ENCODE assay signal across 12 cellular contexts in genomic region chr11:74720596-74721478, GRCh38. TPM values are rescaled to one million over a fixed set of nuclear protein-coding genes. Genes with fewer than 3 reads are reported as not detected.
DNase-seq lines count a peak whose midpoint lies in the region; ATAC-seq and TF ChIP-seq lines count a peak whose summit lies in the region.
"Had no signal": no experiment of that assay in that cellular context is flagged by ENCODE, and none has a peak within 500 bp of the region (broad histone marks: within the 10 kb centered on the region; RNA-seq: fewer than 3 reads in every experiment).

No MANE protein-coding gene starts in this region.

- H3K27ac ChIP-seq in adrenal gland (peak overlapping the region in 2 of 5 donors; percentile 30 to 54), thoracic aorta (peak overlapping the region; percentile 68 to 77)

- H3K36me3 ChIP-seq in adrenal gland (replicated peaks in 1 of 2) (no peaks in the 10 kb centered on the region), thoracic aorta (no peaks in the 10 kb centered on the region)

- TF ChIP-seq CTCF in adrenal gland (IDR thresholded peaks at IDR 0.05) = no peak
- TF ChIP-seq CTCF in fibroblast of villous mesenchyme (IDR thresholded peaks at IDR 0.05; ENCODE audit: insufficient read depth, low read depth, low read length) = no peak
- TF ChIP-seq CTCF in thoracic aorta (IDR thresholded peaks at IDR 0.05) = no peak

- H3K9me3 ChIP-seq in adrenal gland (replicated peaks in 1 of 3) (no peaks in the 10 kb centered on the region), thoracic aorta (no peaks in the 10 kb centered on the region)

- peak; percentile 66 for ATAC-seq in thoracic aorta (ENCODE audit: insufficient number of reproducible peaks, low FRiP score, low read depth)
- no peak for ATAC-seq in stimulated activated naive CD8-positive, alpha-beta T cell treated with anti-CD3 and anti-CD28 coated beads, Interleukin-15, Interleukin-2, amounts not matched to agents 100 U/mL and 50 U/mL, for 24 hours
- ATAC-seq in HG03039 (IDR thresholded peaks at IDR 0.05; ENCODE audit: unreplicated experiment) = no peak
- ATAC-seq in HG02885 (IDR thresholded peaks at IDR 0.05; ENCODE audit: poor library complexity, unreplicated experiment) = no peak

- 73 to 83% (median 77%) methylated on average over 12 to 17 of the region's 17 CpGs for WGBS in adrenal gland, 4 donors

- peak in 5 of 7 donors; percentile 21 to 61 (median 36) for DNase-seq in adrenal gland
- peak; percentile 78 for DNase-seq in fibroblast of villous mesenchyme (ENCODE audit: low read depth)
- DNase-seq in mucosa of gallbladder (ENCODE audit: low spot score) = peak; percentile 74
- peak; percentile 40 for DNase-seq in thoracic aorta (ENCODE audit: low spot score)
- DNase-seq in stimulated activated naive CD8-positive, alpha-beta T cell treated with anti-CD3 and anti-CD28 coated beads, Interleukin-15, Interleukin-2, amounts not matched to agents 100 U/mL and 50 U/mL, for 24 hours = no peak
- no peak for DNase-seq in retina
- DNase-seq: activated CD4-positive, alpha-beta T cell treated with anti-CD3 and anti-CD28 coated beads, Interleukin-2, amount 50 U/mL, for 1 hour; activated naive CD4-positive, alpha-beta T cell treated with anti-CD3 and anti-CD28 coated beads, Interleukin-2, amount 10 ng/mL, durations not matched to agents 7 days and 5 days; naive B cell; NCI-H1694 treated with DMSO at 0.1 percent for 48 hours had no signal

- H3K4me3 ChIP-seq in adrenal gland = no peak overlapping the region
- no peak overlapping the region for H3K4me3 ChIP-seq in fibroblast of villous mesenchyme (ENCODE audit: low read depth, low read length)
- H3K4me3 ChIP-seq in thoracic aorta = no peak overlapping the region

- intact Hi-C loops in adrenal gland (cut with DNase I) = loop anchor here in 1 of 2 donors (10.0 kb wide), 1 partner anchor 96 kb away; no protein-coding TSS in a partner anchor

- TF ChIP-seq POLR2A in adrenal gland (IDR thresholded peaks at IDR 0.05) = no peak

- H3K4me1 ChIP-seq in adrenal gland (replicated peaks in 1 of 2) (no peaks in the 10 kb centered on the region), thoracic aorta (ENCODE audit: control insufficient read depth in 1 of 2, low read depth in 2 of 2) (peaks cover 21 to 49% of the 10 kb centered on the region in 2 donors)

- H3K27me3 ChIP-seq in adrenal gland (no peaks in the 10 kb centered on the region), thoracic aorta (replicated peaks; ENCODE audit: insufficient read depth) (no peaks in the 10 kb centered on the region)

RNA-seq across cellular contexts. Expression of gene CHRDL2, which starts 10.4 kb away (rescaled TPM):
- total RNA-seq in adrenal gland (under 1 TPM in 2 of 8 donors, not detected in 6; 0.76 to 0.95 TPM), fibroblast of villous mesenchyme (not detected in 2 replicates), mucosa of gallbladder (312 TPM), thoracic aorta (1 to 10 TPM in 1 of 2 donors, not detected in 1; 1.9 TPM)
- polyA plus RNA-seq in adrenal gland = under 1 TPM in 2 of 3 donors, not detected in 1; 0.30 to 0.35 TPM

RNA-seq across cellular contexts. Expression of gene RNF169, which starts 27.8 kb away (rescaled TPM):
- total RNA-seq in adrenal gland (10 to 100 TPM in 6 of 8 donors, 1 to 10 TPM in 2; 7.5 to 17.8 (median 12.1) TPM), fibroblast of villous mesenchyme (23.5 and 32.0 TPM in 2 replicates), mucosa of gallbladder (19.8 TPM), thoracic aorta (10 to 100 TPM; 22.1 to 30.1 TPM)
- 1 to 10 TPM; 1.9 to 6.6 (median 2.8) TPM for polyA plus RNA-seq in adrenal gland

Comparison
In these comparisons a context has a peak if more than half of its experiments do, and no peak if none do; other contexts are left out.
1. DNase-seq: peak in adrenal gland (5 of 7), fibroblast of villous mesenchyme (single experiment), mucosa of gallbladder (single experiment) and thoracic aorta (single experiment); none in stimulated activated naive CD8-positive, alpha-beta T cell treated with anti-CD3 and anti-CD28 coated beads, Interleukin-15, Interleukin-2, amounts not matched to agents 100 U/mL and 50 U/mL, for 24 hours (single experiment) and retina (single experiment).
2. RNA of gene CHRDL2, which starts 10.4 kb away (total RNA-seq): 312 TPM in mucosa of gallbladder (single experiment); 1.9 TPM in thoracic aorta, 0.76 to 0.95 TPM in adrenal gland and not detected in fibroblast of villous mesenchyme; every median in the first group is over 100 times any median in the second.